Comparison of ENCODE assay signal across 8 cellular contexts in genomic region chr6:157380779-157381561, GRCh38. TPM values are rescaled to one million over a fixed set of nuclear protein-coding genes. Genes with fewer than 3 reads are reported as not detected.
DNase-seq lines count a peak whose midpoint lies in the region; ATAC-seq and TF ChIP-seq lines count a peak whose summit lies in the region.

TSS of gene ZDHHC14 (plus strand) at chr6:157381190.

- no peaks in the 10 kb centered on the region for H3K79me2 ChIP-seq in OCI-LY1 (ENCODE audit: insufficient read depth, low read length)

- H3K4me3 ChIP-seq in OCI-LY1 (ENCODE audit: low read depth, low read length, poor library complexity, severe bottlenecking) (peak within 1 kb of the TSS; percentile 82), epithelial cell of esophagus (ENCODE audit: low read length) (peak within 1 kb of the TSS; percentile 78), mucosa of descending colon (peak within 1 kb of the TSS; percentile 97)

- peak within 1 kb of the TSS; percentile 17 for H3K27ac ChIP-seq in OCI-LY1 (ENCODE audit: low read depth, low read length, poor library complexity, severe bottlenecking)

- H3K9me3 ChIP-seq in OCI-LY1 (ENCODE audit: low read length) (no peaks in the 10 kb centered on the region), mucosa of descending colon (no peaks in the 10 kb centered on the region)

- peak; percentile 53 for DNase-seq in COR-L47 (lab: John Stamatoyannopoulos, UW)
- DNase-seq in HS-27A (ENCODE audit: low read depth) = peak; percentile 66
- DNase-seq in activated T-cell treated with anti-CD3 and anti-CD28 coated beads for 4 hours = peak; percentile 85
- peak; percentile 92 for DNase-seq in epithelial cell of esophagus (ENCODE audit: low read depth)
- DNase-seq in mucosa of descending colon = peak; percentile 90 to 95 (median 94)
- peak; percentile 79 for DNase-seq in stimulated activated CD8-positive, alpha-beta memory T cell treated with anti-CD3 and anti-CD28 coated beads, Interleukin-4, amount 100 ng/mL, for 1 hour (ENCODE audit: low read depth in 2 of 2, low spot score in 1 of 2)

- ATAC-seq in GM19468 (IDR thresholded peaks at IDR 0.05; ENCODE audit: extremely low read depth, unreplicated experiment) (peak; percentile 73), mucosa of descending colon (peak; percentile 93)

- H3K27me3 ChIP-seq in OCI-LY1 (ENCODE audit: insufficient read depth, low read length) = peaks cover 6% of the 10 kb centered on the region; the same call in 1 of the 2 replicates

- peak within 1 kb of the TSS; percentile 83 for H3K4me2 ChIP-seq in OCI-LY1 (ENCODE audit: low read length)

- H3K36me3 ChIP-seq in OCI-LY1 (ENCODE audit: insufficient read depth, low read length) = no peaks in the 10 kb centered on the region
- H3K36me3 ChIP-seq in mucosa of descending colon (ENCODE audit: low read depth) = no peaks in the 10 kb centered on the region

- H2AFZ ChIP-seq in OCI-LY1 (ENCODE audit: low read length) = no peak within 1 kb of the TSS

- TF ChIP-seq CTCF in OCI-LY1 (IDR thresholded peaks at IDR 0.05; ENCODE audit: low read length) = no peak
- no peak for TF ChIP-seq CTCF in epithelial cell of esophagus (IDR thresholded peaks at IDR 0.05; ENCODE audit: insufficient read depth, low read depth, low read length, missing control alignments)
- TF ChIP-seq CTCF in mucosa of descending colon (IDR thresholded peaks at IDR 0.05) = no peak

- no peaks in the 10 kb centered on the region for H3K9me2 ChIP-seq in OCI-LY1 (ENCODE audit: low read depth, low read length)

- H3K9ac ChIP-seq in OCI-LY1 (ENCODE audit: low read length) = peak within 1 kb of the TSS; percentile 85

- H4K20me1 ChIP-seq in OCI-LY1 (ENCODE audit: insufficient read depth, low read length) = no peaks in the 10 kb centered on the region

- intact Hi-C loops in mucosa of descending colon (cut with DNase I, micrococcal nuclease) = loop anchor here in 1 of 2 donors (5.0 kb wide), 1 partner anchor 59 kb away; the partner anchor contains the start of gene TMEM242

- H3K4me1 ChIP-seq in OCI-LY1 (ENCODE audit: insufficient read depth, low read length, severe bottlenecking) = peaks cover 22% of the 10 kb centered on the region
- peaks cover 6% of the 10 kb centered on the region for H3K4me1 ChIP-seq in mucosa of descending colon (ENCODE audit: low read depth)

- no peaks in the 10 kb centered on the region for H3F3A ChIP-seq in OCI-LY1 (ENCODE audit: insufficient read depth, low read length)

RNA-seq across cellular contexts. Expression of gene ZDHHC14, which starts in this region (rescaled TPM):
- 10 to 100 TPM in 2 of 3 donors, 1 to 10 TPM in 1; 9.1 to 10.5 (median 10.0) TPM for total RNA-seq in mucosa of descending colon

Comparison
In these comparisons a context has a peak if more than half of its experiments do, and no peak if none do; other contexts are left out.
1. Peak in every context shown above with its lines: DNase-seq, ATAC-seq, H3K4me3 ChIP-seq and H3K27ac ChIP-seq.